8 cellular contexts compared by ENCODE assay signal in the genomic region with DNA sequence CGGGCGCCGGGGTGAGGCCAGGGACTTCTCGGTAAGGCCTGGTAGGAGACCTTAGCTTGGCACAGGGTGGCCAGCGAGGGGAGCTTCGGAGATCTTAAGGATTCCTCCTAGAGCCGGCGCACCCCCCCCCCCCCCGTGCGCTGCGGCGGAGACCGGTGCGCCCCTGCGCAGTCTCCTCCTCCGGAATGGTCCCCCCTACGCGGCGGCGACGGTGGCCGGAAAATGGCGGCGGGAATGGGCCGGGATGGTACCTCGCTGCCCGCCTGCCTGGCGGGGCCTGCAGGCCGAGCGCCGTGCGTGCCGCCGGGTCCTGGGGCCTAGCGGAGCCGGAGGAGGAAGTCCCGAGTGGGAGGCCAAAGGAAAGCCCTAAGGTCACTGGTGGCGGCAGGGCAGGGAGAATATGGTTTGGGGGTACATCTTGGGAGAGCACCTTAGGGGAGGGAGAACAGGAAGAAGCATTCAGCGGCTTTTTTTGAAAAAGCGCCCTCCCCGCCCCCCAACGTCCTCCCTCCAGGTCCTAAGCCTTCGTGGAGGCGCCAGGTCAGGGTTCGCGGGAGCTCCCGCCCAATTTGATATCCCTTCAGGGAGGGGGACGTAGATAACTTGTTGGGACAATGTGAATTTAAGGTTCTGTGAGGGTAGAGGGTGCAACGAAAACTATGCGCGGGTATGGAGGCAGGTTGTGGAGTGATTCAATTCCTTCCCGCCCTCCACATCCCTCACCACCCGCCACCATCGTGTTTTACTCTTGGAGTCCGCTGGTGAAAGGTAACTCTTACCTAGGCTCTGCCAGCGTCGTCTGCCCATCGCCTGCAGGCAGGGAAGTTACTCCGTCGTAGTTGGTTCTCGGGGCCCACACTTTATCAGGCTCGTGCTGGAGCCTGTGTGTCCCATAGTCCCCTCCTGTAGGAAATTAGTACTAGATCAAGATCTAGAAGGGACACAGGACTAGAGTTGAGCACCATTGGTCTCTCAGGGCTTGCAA. TPM values are rescaled to one million over a fixed set of nuclear protein-coding genes. Genes with fewer than 3 reads are reported as not detected.
A peak's percentile ranks its signal among the peaks of the same experiment; 100 is the strongest.
DNase-seq lines count a peak whose midpoint lies in the region; ATAC-seq and TF ChIP-seq lines count a peak whose summit lies in the region.

No MANE protein-coding gene starts in this region.

- no peaks in the 10 kb centered on the region for H3K9me3 Mint-ChIP-seq in WTC11
- H3K9me3 Mint-ChIP-seq in naive B cell, result no peaks in the 10 kb centered on the region

- no peaks in the 10 kb centered on the region for H3K36me3 ChIP-seq in uterus

- H3K4me1 Mint-ChIP-seq in WTC11 (peaks cover 21% of the 10 kb centered on the region), naive B cell (peaks cover 27 to 39% (median 38%) of the 10 kb centered on the region in 3 donors)

- TF ChIP-seq CTCF in WTC11 (IDR thresholded peaks at IDR 0.05), result no peak
- no peak for TF ChIP-seq CTCF in epithelial cell of proximal tubule (conservative IDR thresholded peaks at IDR 0.05; ENCODE audit: low read depth, low read length)
- TF ChIP-seq CTCF in uterus (IDR thresholded peaks at IDR 0.05), result no peak

- H3K9me3 ChIP-seq in uterus, result no peaks in the 10 kb centered on the region

- peaks cover 0 to 8% of the 10 kb centered on the region in 2 donors for H3K4me1 ChIP-seq in uterus

- no peak for TF ChIP-seq POLR2A in uterus (IDR thresholded peaks at IDR 0.05)

- no peaks in the 10 kb centered on the region for H3K27me3 Mint-ChIP-seq in WTC11 (ENCODE audit: low read depth)
- no peaks in the 10 kb centered on the region for H3K27me3 Mint-ChIP-seq in naive B cell

- ATAC-seq in GM19467 (IDR thresholded peaks at IDR 0.05; ENCODE audit: unreplicated experiment) (peak; percentile 3), WTC11 (peak; percentile 10), naive B cell (ENCODE audit: low read depth in 2 of 2) (peak; percentile 9 to 11)

- H3K27ac ChIP-seq in uterus, result peak overlapping the region; percentile 83 to 94

- H3K27ac Mint-ChIP-seq in WTC11 (peak overlapping the region; percentile 96), naive B cell (peak overlapping the region; percentile 88 to 100 (median 92))

- H3K4me3 Mint-ChIP-seq in WTC11 (peak overlapping the region; percentile 91), naive B cell (peak overlapping the region; percentile 86 to 98 (median 97))

- CTCF ChIA-PET in WTC11 (lab: Charles Lee), result interaction anchor here (0.6 kb wide), 1 partner anchor 204 kb away, joined by 6 read pairs; no protein-coding TSS in a partner anchor

- DNase-seq in EL (peak; percentile 20), HT1080 (ENCODE audit: low read depth) (peak; percentile 17), WTC11 (ENCODE audit: low spot score) (no peak), epithelial cell of proximal tubule (ENCODE audit: low read depth) (no peak), naive B cell (no peak), uterus (peak in 1 of 2 donors; percentile 27), superior temporal gyrus (ENCODE audit: extremely low spot score) (no peak)

- no peaks in the 10 kb centered on the region for H3K27me3 ChIP-seq in uterus

- H3K36me3 Mint-ChIP-seq in WTC11 (peaks cover 39% of the 10 kb centered on the region), naive B cell (peaks cover 0 to 19% of the 10 kb centered on the region in 2 donors)

- H3K4me3 ChIP-seq in epithelial cell of proximal tubule (ENCODE audit: low read depth, low read length) (peak overlapping the region; percentile 94), uterus (peak overlapping the region; percentile 72 to 85)

- POLR2A ChIA-PET in WTC11 (lab: Charles Lee), result interaction anchor here (0.5 to 0.6 kb wide), 2 partner anchors 20 to 57 kb away, joined by 3 read pairs; no protein-coding TSS in a partner anchor

- intact Hi-C loops in uterus (cut with DNase I; ENCODE audit: low total_unique reads), result no loop called here

TF ChIP-seq in WTC11, 78 proteins besides CTCF, POLR2A, EP300 and RAD21 (continues in another document):
- peak; percentile 59 for TF ChIP-seq RELA (CRISPR knock-in tag; IDR thresholded peaks at IDR 0.05; ENCODE audit: borderline replicate concordance)
- TF ChIP-seq ZNF317 (CRISPR knock-in tag; IDR thresholded peaks at IDR 0.05; ENCODE audit: borderline replicate concordance, low read depth), result no peak
- no peak for TF ChIP-seq ZNF532 (CRISPR knock-in tag; IDR thresholded peaks at IDR 0.05; ENCODE audit: borderline replicate concordance)
- peak; percentile 13; the same call in 1 of the 2 replicates for TF ChIP-seq ESRRA (CRISPR knock-in tag; IDR thresholded peaks at IDR 0.05; ENCODE audit: borderline replicate concordance)
- TF ChIP-seq EMX1 (CRISPR knock-in tag; IDR thresholded peaks at IDR 0.05), result no peak
- TF ChIP-seq, protein P1, sequence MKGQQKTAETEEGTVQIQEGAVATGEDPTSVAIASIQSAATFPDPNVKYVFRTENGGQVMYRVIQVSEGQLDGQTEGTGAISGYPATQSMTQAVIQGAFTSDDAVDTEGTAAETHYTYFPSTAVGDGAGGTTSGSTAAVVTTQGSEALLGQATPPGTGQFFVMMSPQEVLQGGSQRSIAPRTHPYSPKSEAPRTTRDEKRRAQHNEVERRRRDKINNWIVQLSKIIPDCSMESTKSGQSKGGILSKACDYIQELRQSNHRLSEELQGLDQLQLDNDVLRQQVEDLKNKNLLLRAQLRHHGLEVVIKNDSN (CRISPR knock-in tag; IDR thresholded peaks at IDR 0.05), result peak; percentile 39; the same call in 1 of the 2 replicates
- no peak for TF ChIP-seq ZNF396 (CRISPR knock-in tag; IDR thresholded peaks at IDR 0.05; ENCODE audit: borderline replicate concordance)
- TF ChIP-seq, protein P2, sequence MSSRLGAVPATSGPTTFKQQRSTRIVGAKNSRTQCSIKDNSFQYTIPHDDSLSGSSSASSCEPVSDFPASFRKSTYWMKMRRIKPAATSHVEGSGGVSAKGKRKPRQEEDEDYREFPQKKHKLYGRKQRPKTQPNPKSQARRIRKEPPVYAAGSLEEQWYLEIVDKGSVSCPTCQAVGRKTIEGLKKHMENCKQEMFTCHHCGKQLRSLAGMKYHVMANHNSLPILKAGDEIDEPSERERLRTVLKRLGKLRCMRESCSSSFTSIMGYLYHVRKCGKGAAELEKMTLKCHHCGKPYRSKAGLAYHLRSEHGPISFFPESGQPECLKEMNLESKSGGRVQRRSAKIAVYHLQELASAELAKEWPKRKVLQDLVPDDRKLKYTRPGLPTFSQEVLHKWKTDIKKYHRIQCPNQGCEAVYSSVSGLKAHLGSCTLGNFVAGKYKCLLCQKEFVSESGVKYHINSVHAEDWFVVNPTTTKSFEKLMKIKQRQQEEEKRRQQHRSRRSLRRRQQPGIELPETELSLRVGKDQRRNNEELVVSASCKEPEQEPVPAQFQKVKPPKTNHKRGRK (CRISPR knock-in tag; IDR thresholded peaks at IDR 0.05; ENCODE audit: borderline replicate concordance), result no peak
- TF ChIP-seq, protein P3, sequence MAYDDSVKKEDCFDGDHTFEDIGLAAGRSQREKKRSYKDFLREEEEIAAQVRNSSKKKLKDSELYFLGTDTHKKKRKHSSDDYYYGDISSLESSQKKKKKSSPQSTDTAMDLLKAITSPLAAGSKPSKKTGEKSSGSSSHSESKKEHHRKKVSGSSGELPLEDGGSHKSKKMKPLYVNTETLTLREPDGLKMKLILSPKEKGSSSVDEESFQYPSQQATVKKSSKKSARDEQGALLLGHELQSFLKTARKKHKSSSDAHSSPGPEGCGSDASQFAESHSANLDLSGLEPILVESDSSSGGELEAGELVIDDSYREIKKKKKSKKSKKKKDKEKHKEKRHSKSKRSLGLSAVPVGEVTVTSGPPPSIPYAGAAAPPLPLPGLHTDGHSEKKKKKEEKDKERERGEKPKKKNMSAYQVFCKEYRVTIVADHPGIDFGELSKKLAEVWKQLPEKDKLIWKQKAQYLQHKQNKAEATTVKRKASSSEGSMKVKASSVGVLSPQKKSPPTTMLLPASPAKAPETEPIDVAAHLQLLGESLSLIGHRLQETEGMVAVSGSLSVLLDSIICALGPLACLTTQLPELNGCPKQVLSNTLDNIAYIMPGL (CRISPR knock-in tag; IDR thresholded peaks at IDR 0.05), result peak; percentile 51; the same call in 1 of the 2 replicates

RNA-seq across cellular contexts. Expression of gene SRRM1, which starts 0.6 kb away (rescaled TPM):
- 26.1 and 31.7 TPM in 2 replicates for total RNA-seq in HT1080 (2014; rRNA removed; shearing (Covaris generic))
- 88.5 and 104 TPM in 2 replicates for polyA plus RNA-seq in HT1080 (2015; cell fraction: cytosol; rRNA removed)
- 276 and 314 TPM in 2 replicates for polyA plus RNA-seq in HT1080 (2015; cell fraction: nucleus; rRNA removed)
- total RNA-seq in WTC11 (2021) (202 to 228 TPM (median 202 TPM) in 3 replicates), epithelial cell of proximal tubule (66.6 and 79.3 TPM in 2 replicates), uterus (100 to 1,000 TPM in 2 of 4 donors, 10 to 100 TPM in 2; 92.6 to 177 (median 129) TPM)
- polyA plus RNA-seq in naive B cell (ENCODE audit: low read depth in 6 of 6), result 100 to 1,000 TPM in 5 of 6 donors, 10 to 100 TPM in 1; 74.8 to 251 (median 144) TPM

Comparison
In these comparisons a context has a peak if more than half of its experiments do, and no peak if none do; other contexts are left out.
1. DNase-seq: peak in EL (single experiment) and HT1080 (single experiment); none in WTC11 (single experiment), epithelial cell of proximal tubule (single experiment), naive B cell (single experiment) and superior temporal gyrus (single experiment).
2. Peak in every context shown above with its lines, with median percentiles within 50 percentile points of each other: ATAC-seq.